In genomic region chr17:42779942-42780815, GRCh38 we compare ENCODE assay signal across 9 cellular contexts. TPM values are rescaled to one million over a fixed set of nuclear protein-coding genes. Genes with fewer than 3 reads are reported as not detected.
DNase-seq lines count a peak whose midpoint lies in the region; ATAC-seq, FAIRE-seq and TF ChIP-seq lines count a peak whose summit lies in the region.
"Had no signal": no experiment of that assay in that cellular context is flagged by ENCODE, and none has a peak within 500 bp of the region (broad histone marks: within the 10 kb centered on the region; RNA-seq: fewer than 3 reads in every experiment).

Gene WNK4 (plus strand): TSS chr17:42780610. CDS start chr17:42780699, 89 bp downstream.

- H3K27me3 Mint-ChIP-seq in activated CD4-positive, alpha-beta T cell treated with anti-CD3 and anti-CD28 coated beads for 36 hours: peaks cover 32% of the 10 kb centered on the region

- peaks cover 26% of the 10 kb centered on the region for H3K36me3 Mint-ChIP-seq in activated CD4-positive, alpha-beta T cell treated with anti-CD3 and anti-CD28 coated beads for 36 hours (ENCODE audit: low read depth)

- H3K36me3 ChIP-seq in K562 (ENCODE audit: control insufficient read depth, insufficient read depth, low read length) (peaks cover 69% of the 10 kb centered on the region), keratinocyte (ENCODE audit: control insufficient read depth in 2 of 2, extremely low read depth in 1 of 2, insufficient read depth in 2 of 2, low read length in 2 of 2) (peaks cover 23 to 24% of the 10 kb centered on the region in 2 experiments), transverse colon (peaks cover 0 to 27% (median 11%) of the 10 kb centered on the region in 4 donors)

- WGBS in K562 (ENCODE audit: insufficient coverage, low coverage, missing lambda C conversion rate): under 1% methylated on average over 41 of the region's 59 CpGs
- WGBS in transverse colon (ENCODE audit: low coverage in 1 of 2), 2 donors: 16% methylated on average over 15 of the region's 59 CpGs; no CpG with 5 or more reads in 1 of the 2 donors

- H3K79me2 ChIP-seq in K562 (ENCODE audit: control insufficient read depth, insufficient read depth, low read length): peaks cover 39% of the 10 kb centered on the region
- no peaks in the 10 kb centered on the region for H3K79me2 ChIP-seq in keratinocyte (ENCODE audit: control insufficient read depth, insufficient read depth, low read length)

- H3K9me3 ChIP-seq in K562 (replicated peaks; ENCODE audit: control insufficient read depth, insufficient read depth, low read depth, low read length) (no peaks in the 10 kb centered on the region), keratinocyte (ENCODE audit: control insufficient read depth, low read depth, low read length) (no peaks in the 10 kb centered on the region), transverse colon (no peaks in the 10 kb centered on the region)

- H3K4me2 ChIP-seq in K562 (ENCODE audit: insufficient read depth, low read length) (peak within 1 kb of the TSS; percentile 76), keratinocyte (ENCODE audit: control insufficient read depth, extremely low read depth, insufficient read depth, low read depth, low read length) (peak within 1 kb of the TSS; percentile 38)

- TF ChIP-seq RAD21 in K562 (CRISPR knock-in tag; conservative IDR thresholded peaks at IDR 0.05 in 1 of 2, IDR thresholded peaks at IDR 0.05 in 1 of 2): peak in 1 of 2 experiments; percentile 30; a peak in 1 of 4 replicates

- H3K4me3 Mint-ChIP-seq in activated CD4-positive, alpha-beta T cell treated with anti-CD3 and anti-CD28 coated beads for 36 hours: no peak within 1 kb of the TSS

- H4K20me1 ChIP-seq in K562 (replicated peaks; ENCODE audit: control insufficient read depth, insufficient read depth, low read length) (no peaks in the 10 kb centered on the region), keratinocyte (ENCODE audit: control insufficient read depth, extremely low read depth, insufficient read depth, low read length) (no peaks in the 10 kb centered on the region)

- H2AFZ ChIP-seq in K562 (ENCODE audit: low read depth, low read length) (peak within 1 kb of the TSS; percentile 69; the same call in 1 of the 2 replicates), keratinocyte (ENCODE audit: control insufficient read depth, low read length) (no peak within 1 kb of the TSS)

- H3K27ac Mint-ChIP-seq in activated CD4-positive, alpha-beta T cell treated with anti-CD3 and anti-CD28 coated beads for 36 hours: no peak within 1 kb of the TSS

- CTCF ChIA-PET in activated CD4-positive, alpha-beta T cell treated with anti-CD3 and anti-CD28 coated beads for 36 hours (lab: Charles Lee): no interaction called here
- CTCF ChIA-PET in K562 (lab: Yijun Ruan, JAX; ENCODE audit: low intra/inter-chr PET ratio): no interaction called here

- TF ChIP-seq EP300 in K562 (IDR thresholded peaks at IDR 0.05; ENCODE audit: low read length) (peak; percentile 94), transverse colon (IDR thresholded peaks at IDR 0.05; ENCODE audit: low read depth) (peak; percentile 36)

- no peak for DNase-seq in activated CD4-positive, alpha-beta T cell treated with anti-CD3 and anti-CD28 coated beads for 36 hours
- no peak for DNase-seq in activated CD4-positive, alpha-beta T cell treated with anti-CD3 and anti-CD28 coated beads for 48 hours
- DNase-seq in K562 (ENCODE audit: extremely low read depth in 1 of 4, low spot score in 3 of 4): peak; percentile 93 to 98 (median 96)
- no peak for DNase-seq in keratinocyte (ENCODE audit: low read depth, low spot score)
- DNase-seq in transverse colon: peak; percentile 77
- no peak for DNase-seq in KG1 (lab: John Stamatoyannopoulos, UW)
- no peak for DNase-seq in stimulated activated CD8-positive, alpha-beta memory T cell treated with anti-CD3 and anti-CD28 coated beads, Interleukin-4, amount 100 ng/mL, for 48 hours
- DNase-seq: GDM1 had no signal

- peak in 1 of 3 experiments; percentile 19; a peak in 1 of 6 replicates for TF ChIP-seq CTCF in K562 (IDR thresholded peaks at IDR 0.05 in 2 of 3, conservative IDR thresholded peaks at IDR 0.05 in 1 of 3; ENCODE audit: insufficient read depth in 2 of 3, low read depth in 1 of 3, low read length in 3 of 3)
- no peak for TF ChIP-seq CTCF in keratinocyte (optimal IDR thresholded peaks at IDR 0.05 in 1 of 3, IDR thresholded peaks at IDR 0.05 in 1 of 3, conservative IDR thresholded peaks at IDR 0.05 in 1 of 3; ENCODE audit: extremely low read depth in 1 of 3, insufficient read depth in 2 of 3, low read length in 3 of 3)
- TF ChIP-seq CTCF in transverse colon (IDR thresholded peaks at IDR 0.05): no peak

- H3K9me1 ChIP-seq in K562 (ENCODE audit: control insufficient read depth, insufficient read depth, low read length) (no peaks in the 10 kb centered on the region), keratinocyte (ENCODE audit: control insufficient read depth, extremely low read depth, insufficient read depth, low read length) (no peaks in the 10 kb centered on the region)

- in situ Hi-C loops in K562 (cut with MboI) (no loop called here), transverse colon (cut with MboI; ENCODE audit: low pct_ligation_motif_present in 1 of 4, low pct_unique_long_range_greater_than_20kb in 1 of 4, low sequenced_read_pairs in 3 of 4) (no loop called here)

- intact Hi-C loops in activated CD4-positive, alpha-beta T cell treated with anti-CD3 and anti-CD28 coated beads for 36 hours (cut with DNase I, micrococcal nuclease): no loop called here
- intact Hi-C loops in K562 (cut with micrococcal nuclease) (no loop called here), transverse colon (cut with DNase I; ENCODE audit: low total_unique reads) (no loop called here)

- peaks cover 18% of the 10 kb centered on the region for H3K4me1 Mint-ChIP-seq in activated CD4-positive, alpha-beta T cell treated with anti-CD3 and anti-CD28 coated beads for 36 hours

- dilution Hi-C loops in keratinocyte (cut with MboI; ENCODE audit: extremely low pct_ligation_motif_present, low sequenced_read_pairs): no loop called here

- peak; percentile 81 for TF ChIP-seq POLR2A in K562 (conservative IDR thresholded peaks at IDR 0.05)
- peak; percentile 75 for TF ChIP-seq POLR2A in transverse colon (IDR thresholded peaks at IDR 0.05)

- H3K27ac ChIP-seq in K562 (ENCODE audit: extremely low read depth, low read depth, low read length) (peak within 1 kb of the TSS; percentile 85), keratinocyte (ENCODE audit: control insufficient read depth, insufficient read depth, low read length) (no peak within 1 kb of the TSS), transverse colon (peak within 1 kb of the TSS; percentile 78 to 87 (median 84))

- peak; percentile 25 for ATAC-seq in activated CD4-positive, alpha-beta T cell treated with anti-CD3 and anti-CD28 coated beads for 36 hours
- ATAC-seq in K562: peak; percentile 89
- ATAC-seq in GM21723 (IDR thresholded peaks at IDR 0.05; ENCODE audit: unreplicated experiment): no peak

- H3K9ac ChIP-seq in K562 (ENCODE audit: insufficient read depth in 1 of 2, low read depth in 2 of 2, low read length in 2 of 2) (peak within 1 kb of the TSS; percentile 82 to 98), keratinocyte (ENCODE audit: control insufficient read depth, extremely low read depth, insufficient read depth, low read length) (no peak within 1 kb of the TSS)

- peak; percentile 100 for FAIRE-seq in K562 (lab: Jason Lieb, UNC)
- no peak for FAIRE-seq in keratinocyte (lab: Jason Lieb, UNC)

- no peaks in the 10 kb centered on the region for H3K27me3 ChIP-seq in K562 (ENCODE audit: control insufficient read depth in 2 of 2, insufficient read depth in 2 of 2, low read length in 2 of 2)
- H3K27me3 ChIP-seq in keratinocyte (ENCODE audit: control insufficient read depth, extremely low read depth, insufficient read depth, low read length): peaks cover 26% of the 10 kb centered on the region
- peaks cover 47% of the 10 kb centered on the region for H3K27me3 ChIP-seq in transverse colon

- peak within 1 kb of the TSS; percentile 53 for H3K4me3 ChIP-seq in K562
- peak within 1 kb of the TSS in 1 of 3 experiments; percentile 8 for H3K4me3 ChIP-seq in keratinocyte (ENCODE audit: control insufficient read depth in 2 of 3, extremely low read depth in 1 of 3, insufficient read depth in 2 of 3, low read depth in 1 of 3, low read length in 3 of 3)
- peak within 1 kb of the TSS; percentile 31 to 69 (median 50) for H3K4me3 ChIP-seq in transverse colon

- POLR2A ChIA-PET in activated CD4-positive, alpha-beta T cell treated with anti-CD3 and anti-CD28 coated beads for 36 hours (lab: Charles Lee): interaction anchor here (0.5 kb wide), 1 partner anchor 178 kb away, joined by 4 read pairs; no protein-coding TSS in a partner anchor
- POLR2A ChIA-PET in K562 (lab: Yijun Ruan, JAX): interaction anchor here (0.5 to 5.2 kb wide), 11 partner anchors 8 to 585 kb away, joined by 3 to 47 read pairs (median 4); partner anchors contain the start of genes BECN1, CNTD1 and COA3

- BruUV-seq in K562 (replicated peaks; lab: Mats Ljungman, UMichigan): no TSS peak

- H3K4me1 ChIP-seq in K562 (replicated peaks in 1 of 2; ENCODE audit: control insufficient read depth in 2 of 2, insufficient read depth in 2 of 2, low read length in 2 of 2) (peaks cover 51 to 76% of the 10 kb centered on the region in 2 experiments), keratinocyte (ENCODE audit: control insufficient read depth, extremely low read depth, insufficient read depth, low read length) (peaks cover 19% of the 10 kb centered on the region), transverse colon (peaks cover 0 to 48% (median 31%) of the 10 kb centered on the region in 4 donors)

- no peaks in the 10 kb centered on the region for H3K9me3 Mint-ChIP-seq in activated CD4-positive, alpha-beta T cell treated with anti-CD3 and anti-CD28 coated beads for 36 hours (ENCODE audit: low read depth)

RNA-seq across cellular contexts. Expression of gene WNK4, which starts in this region (rescaled TPM):
- under 1 TPM; 0.42 to 0.64 TPM for total RNA-seq in activated CD4-positive, alpha-beta T cell treated with anti-CD3 and anti-CD28 coated beads for 36 hours
- total RNA-seq in K562 (2011; cell fraction: chromatin; rRNA removed; ENCODE audit: low replicate concordance): 56.6 and 102 TPM in 2 replicates
- total RNA-seq in K562 (2011; cell fraction: nucleolus; rRNA removed): 38.3 and 45.0 TPM in 2 replicates
- 42.1 and 65.4 TPM in 2 replicates for total RNA-seq in K562 (2011; cell fraction: nucleoplasm; rRNA removed)
- total RNA-seq in K562 (2014; rRNA removed) (4.5 and 5.8 TPM in 2 replicates), K562 (2014; rRNA removed; fragmentation: Illumina TruSeq; extraction: Trizol) (2.0 and 2.6 TPM in 2 replicates), K562 (2015; rRNA removed; fragmentation: Illumina TruSeq; extraction: Trizol) (2.7 and 4.4 TPM in 2 replicates), K562 (2021) (21.1 and 25.8 TPM in 2 replicates), transverse colon (10 to 100 TPM; 17.9 to 87.6 (median 40.9) TPM)
- polyA plus RNA-seq in K562 (2011; rRNA removed) (4.8 and 8.1 TPM in 2 replicates), K562 (2014; fragmentation: Illumina TruSeq; extraction: Trizol) (11.8 and 15.2 TPM in 2 replicates), K562 (2014; fragmentation: Nextera tagmentation; extraction: Ambion mirVana) (under 1 TPM; 0.32 to 0.38 TPM), K562 (2014; rRNA removed) (15.8 and 17.7 TPM in 2 replicates), keratinocyte (0.03 to 0.10 TPM (median 0.04 TPM) in 3 replicates)
- polyA plus RNA-seq in K562 (2011; cell fraction: cytosol; rRNA removed): 4.4 and 6.6 TPM in 2 replicates
- 30.5 and 60.6 TPM in 2 replicates for polyA plus RNA-seq in K562 (2011; cell fraction: nucleus; rRNA removed)
- 10.1 and 14.7 TPM in 2 replicates for polyA plus RNA-seq in K562 (2012)
- polyA minus RNA-seq in K562 (2011; rRNA and poly(A)+ RNA removed): 2.3 and 3.2 TPM in 2 replicates
- 9.8 and 11.6 TPM in 2 replicates for polyA minus RNA-seq in K562 (2011; cell fraction: cytosol; rRNA and poly(A)+ RNA removed)
- polyA minus RNA-seq in K562 (2011; cell fraction: nucleus; rRNA and poly(A)+ RNA removed): 15.8 and 18.0 TPM in 2 replicates
- 0.24 TPM for polyA plus RNA-seq in keratinocyte (2011; ENCODE audit: low read depth)
- polyA plus RNA-seq in keratinocyte (2011; cell fraction: cytosol; rRNA removed): 0.10 and 0.13 TPM in 2 replicates
- 0.36 and 0.53 TPM in 2 replicates for polyA plus RNA-seq in keratinocyte (2011; cell fraction: nucleus; rRNA removed)
- polyA plus RNA-seq in keratinocyte (2012; ENCODE audit: low replicate concordance): 0.15 and 1.2 TPM in 2 replicates
- 0.20 TPM in 1 of 3 replicates, not detected in the others for polyA minus RNA-seq in keratinocyte
- polyA minus RNA-seq in keratinocyte (2011; cell fraction: cytosol; rRNA and poly(A)+ RNA removed): not detected
- 0.32 and 0.39 TPM in 2 replicates for polyA minus RNA-seq in keratinocyte (2011; cell fraction: nucleus; rRNA and poly(A)+ RNA removed)

Comparison
In these comparisons a context has a peak if more than half of its experiments do, and no peak if none do; other contexts are left out.
1. Peak in ATAC-seq in activated CD4-positive, alpha-beta T cell treated with anti-CD3 and anti-CD28 coated beads for 36 hours; RNA of the gene not detected or under 1 TPM.
2. DNase-seq: peak in K562 (4 of 4) and transverse colon (single experiment); none in activated CD4-positive, alpha-beta T cell treated with anti-CD3 and anti-CD28 coated beads for 36 hours (single experiment), activated CD4-positive, alpha-beta T cell treated with anti-CD3 and anti-CD28 coated beads for 48 hours (single experiment), keratinocyte (single experiment), KG1 (single experiment) and stimulated activated CD8-positive, alpha-beta memory T cell treated with anti-CD3 and anti-CD28 coated beads, Interleukin-4, amount 100 ng/mL, for 48 hours (single experiment).